Comparison of ENCODE assay signal across 16 cellular contexts in genomic region chr14:31968107-31968810, GRCh38.
DNase-seq lines count a peak whose midpoint lies in the region; ATAC-seq, FAIRE-seq and TF ChIP-seq lines count a peak whose summit lies in the region.
"Had no signal": no experiment of that assay in that cellular context is flagged by ENCODE, and none has a peak within 500 bp of the region (broad histone marks: within the 10 kb centered on the region; RNA-seq: fewer than 3 reads in every experiment).

No MANE protein-coding gene starts in this region.

- no peaks in the 10 kb centered on the region for H3K27me3 Mint-ChIP-seq in osteocyte (ENCODE audit: unreplicated experiment)
- H3K27me3 Mint-ChIP-seq: IgD-negative memory B cell had no signal

- H3K4me2 ChIP-seq in HepG2 (ENCODE audit: low read depth, low read length) = peak overlapping the region; percentile 65

- intact Hi-C loops in HepG2 (cut with micrococcal nuclease; ENCODE audit: unreplicated experiment) = loop anchor here (1.0 kb wide), 1 partner anchor 25 kb away; no protein-coding TSS in a partner anchor

- TF ChIP-seq EP300 in HepG2 (IDR thresholded peaks at IDR 0.05; ENCODE audit: low read depth in 2 of 2, low read length in 2 of 2) = peak in 1 of 2 experiments; percentile 43; a peak in 2 of 4 replicates
- peak; percentile 66; the same call in 1 of the 2 replicates for TF ChIP-seq EP300 in HepG2 (CRISPR knock-in tag; IDR thresholded peaks at IDR 0.05; ENCODE audit: borderline replicate concordance)

- H3K4me3 ChIP-seq in SJCRH30 (no peak overlapping the region), HepG2 (replicated peaks in 1 of 3; ENCODE audit: insufficient read depth in 1 of 3, low read depth in 2 of 3, low read length in 3 of 3) (peak overlapping the region in 1 of 3 experiments; percentile 20; a peak in 1 of 6 replicates)
- H3K4me3 ChIP-seq: gastrocnemius medialis, skin epidermis had no signal

- H4K20me1 ChIP-seq in HepG2 (ENCODE audit: insufficient read depth, low read length) = no peaks in the 10 kb centered on the region

- ATAC-seq in HG02759 (IDR thresholded peaks at IDR 0.05; ENCODE audit: unreplicated experiment) (peak; percentile 56), HepG2 (peak; percentile 10)

- POLR2A ChIA-PET in HepG2 (lab: Yijun Ruan, JAX) = interaction anchor here (1.0 to 1.3 kb wide), 2 partner anchors 27 to 109 kb away, joined by 3 to 4 read pairs; partner anchors contain the start of gene ARHGAP5

- peaks cover 7% of the 10 kb centered on the region for H3K4me1 Mint-ChIP-seq in osteocyte (ENCODE audit: unreplicated experiment)

- in situ Hi-C loops in HepG2 (cut with HindIII; ENCODE audit: extremely low pct_ligation_motif_present, low pct_unique_long_range_greater_than_20kb) = no loop called here

- no peaks in the 10 kb centered on the region for H3K36me3 Mint-ChIP-seq in osteocyte (ENCODE audit: unreplicated experiment)

- WGBS in HepG2 (ENCODE audit: low lambda C conversion rate) = 49% methylated on average over 4 of the region's 4 CpGs

- H3K4me1 ChIP-seq in SJCRH30 = peaks cover 32% of the 10 kb centered on the region
- H3K4me1 ChIP-seq in HepG2 (ENCODE audit: insufficient read depth, low read length) = peaks cover 53% of the 10 kb centered on the region

- TF ChIP-seq RAD21 in HepG2 (CRISPR knock-in tag; IDR thresholded peaks at IDR 0.05) = no peak

- H3K27ac ChIP-seq in SJCRH30 (peak overlapping the region; percentile 71), HepG2 (ENCODE audit: extremely low read length, insufficient read depth, low read length) (no peak overlapping the region)
- H3K27ac ChIP-seq: gastrocnemius medialis had no signal

- BruUV-seq in HepG2 (replicated peaks; lab: Mats Ljungman, UMichigan) = no TSS peak

- no peak overlapping the region for H2AFZ ChIP-seq in HepG2 (ENCODE audit: low read length)

- DNase-seq in GM12891 (ENCODE audit: insufficient read length, low spot score) (no peak), SJCRH30 (peak in 1 of 2 experiments; percentile 44), HepG2 (ENCODE audit: low spot score) (peak; percentile 86), GDM1 (lab: John Stamatoyannopoulos, UW) (no peak), SHP77 (lab: John Stamatoyannopoulos, UW) (no peak), osteocyte (ENCODE audit: extremely low spot score, unreplicated experiment) (no peak), NCI-H510A treated with DMSO at 0.1 percent for 48 hours (lab: John Stamatoyannopoulos, UW) (no peak)
- DNase-seq: activated CD8-positive, alpha-beta memory T cell treated with anti-CD3 and anti-CD28 coated beads, Interleukin-2, amount 50 U/mL, for 4 hours; gastrocnemius medialis; mesendoderm; NCI-H2227 treated with DMSO at 0.1 percent for 48 hours; stimulated activated naive CD4-positive, alpha-beta T cell had no signal

- H3K9me3 ChIP-seq in SJCRH30 (replicated peaks) (no peaks in the 10 kb centered on the region; the same call in 1 of the 2 replicates), HepG2 (ENCODE audit: low read length) (peaks cover 12% of the 10 kb centered on the region)

- H3K79me2 ChIP-seq in HepG2 (ENCODE audit: insufficient read depth, low read length) = no peaks in the 10 kb centered on the region

- TF ChIP-seq POLR2A in GM12891 (IDR thresholded peaks at IDR 0.05; ENCODE audit: low read depth, low read length) (no peak), HepG2 (IDR thresholded peaks at IDR 0.05; ENCODE audit: insufficient read depth in 1 of 2, low read depth in 2 of 2, low read length in 2 of 2) (no peak)

- H3K36me3 ChIP-seq in SJCRH30 = no peaks in the 10 kb centered on the region
- no peaks in the 10 kb centered on the region for H3K36me3 ChIP-seq in HepG2 (replicated peaks in 1 of 2; ENCODE audit: control insufficient read depth in 1 of 2, insufficient read depth in 2 of 2, low read length in 2 of 2)
- H3K36me3 ChIP-seq: gastrocnemius medialis had no signal

- TF ChIP-seq CTCF in HepG2 (CRISPR knock-in tag; IDR thresholded peaks at IDR 0.05) = no peak
- no peak for TF ChIP-seq CTCF in osteocyte (IDR thresholded peaks at IDR 0.05)

- H3K4me3 Mint-ChIP-seq in osteocyte (ENCODE audit: unreplicated experiment) = no peak overlapping the region
- H3K4me3 Mint-ChIP-seq: IgD-negative memory B cell; T-helper 1 cell treated with Interleukin-12 subunit alpha and Interleukin-12 subunit beta and Interleukin-4 antibody, amounts not matched to agents 30 μg/mL and 1 μg/mL, for 36 hours had no signal

- CTCF ChIA-PET in HepG2 (lab: Yijun Ruan, JAX; ENCODE audit: low intra/inter-chr PET ratio, low total read pairs) = interaction anchor here (1.1 kb wide), 1 partner anchor 42 kb away, joined by 5 read pairs; no protein-coding TSS in a partner anchor

- peaks cover 11% of the 10 kb centered on the region for H3K9me3 Mint-ChIP-seq in osteocyte (ENCODE audit: unreplicated experiment)

- no peaks in the 10 kb centered on the region for H3K27me3 ChIP-seq in SJCRH30
- H3K27me3 ChIP-seq in HepG2 (ENCODE audit: control insufficient read depth in 1 of 2, insufficient read depth in 2 of 2, low read length in 2 of 2) = no peaks in the 10 kb centered on the region
- H3K27me3 ChIP-seq: gastrocnemius medialis had no signal

- H3K9ac ChIP-seq in HepG2 (ENCODE audit: insufficient read depth, low read depth, low read length) = no peak overlapping the region

- FAIRE-seq in GM12891 (lab: Jason Lieb, UNC) (no peak), HepG2 (lab: Jason Lieb, UNC) (no peak)

- H3K27ac Mint-ChIP-seq in osteocyte (ENCODE audit: unreplicated experiment) = no peak overlapping the region
- H3K27ac Mint-ChIP-seq: T-helper 1 cell treated with Interleukin-12 subunit alpha and Interleukin-12 subunit beta and Interleukin-4 antibody, amounts not matched to agents 30 μg/mL and 1 μg/mL, for 36 hours had no signal

TF ChIP-seq in GM12891, 5 proteins besides CTCF, POLR2A, EP300 and RAD21:
- no peak for TF ChIP-seq POLR2AphosphoS5 (IDR thresholded peaks at IDR 0.05; ENCODE audit: low read depth, low read length)
- peak; percentile 85 for TF ChIP-seq SPI1 (IDR thresholded peaks at IDR 0.05; ENCODE audit: low read depth, low read length)

TF ChIP-seq in HepG2, 621 proteins besides CTCF, POLR2A, EP300 and RAD21 (continues in another document):
- TF ChIP-seq, protein P1, sequence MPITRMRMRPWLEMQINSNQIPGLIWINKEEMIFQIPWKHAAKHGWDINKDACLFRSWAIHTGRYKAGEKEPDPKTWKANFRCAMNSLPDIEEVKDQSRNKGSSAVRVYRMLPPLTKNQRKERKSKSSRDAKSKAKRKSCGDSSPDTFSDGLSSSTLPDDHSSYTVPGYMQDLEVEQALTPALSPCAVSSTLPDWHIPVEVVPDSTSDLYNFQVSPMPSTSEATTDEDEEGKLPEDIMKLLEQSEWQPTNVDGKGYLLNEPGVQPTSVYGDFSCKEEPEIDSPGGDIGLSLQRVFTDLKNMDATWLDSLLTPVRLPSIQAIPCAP (CRISPR knock-in tag; IDR thresholded peaks at IDR 0.05; ENCODE audit: low read depth) = no peak
- no peak for TF ChIP-seq ZC3H13 (CRISPR knock-in tag; IDR thresholded peaks at IDR 0.05)
- TF ChIP-seq TP53 (CRISPR knock-in tag; conservative IDR thresholded peaks at IDR 0.05) = no peak
- no peak for TF ChIP-seq CENPX (CRISPR knock-in tag; IDR thresholded peaks at IDR 0.05)
- no peak for TF ChIP-seq SMC3 (IDR thresholded peaks at IDR 0.05; ENCODE audit: low read length)
- TF ChIP-seq CSRNP1 (CRISPR knock-in tag; IDR thresholded peaks at IDR 0.05) = no peak
- no peak for TF ChIP-seq ZNF281 (CRISPR knock-in tag; IDR thresholded peaks at IDR 0.05; ENCODE audit: borderline replicate concordance)
- no peak for TF ChIP-seq ZNF569 (CRISPR knock-in tag; IDR thresholded peaks at IDR 0.05; ENCODE audit: borderline replicate concordance)
- no peak for TF ChIP-seq JUND (CRISPR knock-in tag; IDR thresholded peaks at IDR 0.05)
- TF ChIP-seq YEATS4 (CRISPR knock-in tag; IDR thresholded peaks at IDR 0.05; ENCODE audit: borderline replicate concordance) = 0 out of 2 replicates have a peak, but pooled peaks have one; percentile 12
- peak; percentile 69 for TF ChIP-seq FOSL2 (CRISPR knock-in tag; IDR thresholded peaks at IDR 0.05)
- no peak for TF ChIP-seq ZNF616 (CRISPR knock-in tag; IDR thresholded peaks at IDR 0.05; ENCODE audit: low read depth)
- no peak for TF ChIP-seq SIN3B (IDR thresholded peaks at IDR 0.05; ENCODE audit: low read length)
- no peak for TF ChIP-seq ZSCAN29 (CRISPR knock-in tag; conservative IDR thresholded peaks at IDR 0.05)
- peak; percentile 30; the same call in 1 of the 2 replicates for TF ChIP-seq CBX5 (CRISPR knock-in tag; IDR thresholded peaks at IDR 0.05; ENCODE audit: borderline replicate concordance)
